Comparison of ENCODE assay signal across 12 cellular contexts in genomic region chr10:37952051-37952815, GRCh38.
"Had no signal": no experiment of that assay in that cellular context is flagged by ENCODE, and none has a peak within 500 bp of the region (broad histone marks: within the 10 kb centered on the region; RNA-seq: fewer than 3 reads in every experiment).

No MANE protein-coding gene starts in this region.

- H3K27ac ChIP-seq: cardiac muscle cell, psoas muscle had no signal

- H3K9me3 ChIP-seq: mucosa of descending colon, psoas muscle had no signal

- H3K4me1 ChIP-seq: psoas muscle had no signal

- H3K27me3 ChIP-seq: cardiac muscle cell had no signal

- DNase-seq: activated CD4-positive, alpha-beta T cell treated with anti-CD3 and anti-CD28 coated beads for 36 hours; activated CD8-positive, alpha-beta memory T cell treated with anti-CD3 and anti-CD28 coated beads, Interleukin-2, amount 50 U/mL, for 4 hours; activated CD8-positive, alpha-beta T cell treated with anti-CD3 and anti-CD28 coated beads for 36 hours; hippocampal formation; mucosa of descending colon; natural killer cell; psoas muscle; stimulated activated CD4-positive, alpha-beta T cell treated with anti-CD3 and anti-CD28 coated beads, Interleukin-2, amount 100 ng/mL, for 48 hours; stimulated activated naive CD4-positive, alpha-beta T cell treated with Interleukin-2 at 50 U/mL for 16 hours had no signal

- H3K36me3 ChIP-seq: cardiac muscle cell had no signal

- ATAC-seq: activated CD4-positive, alpha-beta T cell treated with anti-CD3 and anti-CD28 coated beads for 36 hours; activated CD8-positive, alpha-beta T cell treated with anti-CD3 and anti-CD28 coated beads for 36 hours; mucosa of descending colon; natural killer cell; psoas muscle; sciatic nerve had no signal

- H3K4me3 ChIP-seq: cardiac muscle cell, lung, mucosa of descending colon, psoas muscle had no signal
